In genomic region chr6:3844097-3844463, GRCh38 we compare ENCODE assay signal across 19 cellular contexts. TPM values are rescaled to one million over a fixed set of nuclear protein-coding genes. Genes with fewer than 3 reads are reported as not detected.
DNase-seq lines count a peak whose midpoint lies in the region; ATAC-seq and TF ChIP-seq lines count a peak whose summit lies in the region.
"Had no signal": no experiment of that assay in that cellular context is flagged by ENCODE, and none has a peak within 500 bp of the region (broad histone marks: within the 10 kb centered on the region; RNA-seq: fewer than 3 reads in every experiment).

No MANE protein-coding gene starts in this region.

- peaks cover 21% of the 10 kb centered on the region for H3K4me1 ChIP-seq in fibroblast of lung (ENCODE audit: control insufficient read depth, extremely low read depth, insufficient read depth, low read length)
- peaks cover 20% of the 10 kb centered on the region for H3K4me1 ChIP-seq in suprapubic skin
- H3K4me1 ChIP-seq: Peyer's patch had no signal

- H3K4me1 Mint-ChIP-seq in WTC11, result peaks cover 10% of the 10 kb centered on the region

- no peaks in the 10 kb centered on the region for H3K9me3 Mint-ChIP-seq in WTC11
- H3K9me3 Mint-ChIP-seq: mesothelial cell of epicardium; T-helper 2 cell treated with Interferon-gamma antibody and Interleukin-4, amounts not matched to agents 5 μg/mL and 100 μg/mL, for 36 hours had no signal

- H3K27me3 ChIP-seq in fibroblast of lung (ENCODE audit: control insufficient read depth, insufficient read depth, low read length) (no peaks in the 10 kb centered on the region), suprapubic skin (no peaks in the 10 kb centered on the region)
- H3K27me3 ChIP-seq: Peyer's patch had no signal

- peaks cover 4% of the 10 kb centered on the region for H3K27me3 Mint-ChIP-seq in WTC11 (ENCODE audit: low read depth)
- H3K27me3 Mint-ChIP-seq: activated CD4-positive, alpha-beta T cell treated with anti-CD3 and anti-CD28 coated beads, Interleukin-2, amount 10 ng/mL, durations not matched to agents 7 days and 5 days had no signal

- H3K9me3 ChIP-seq in fibroblast of lung (ENCODE audit: control insufficient read depth, insufficient read depth, low read depth, low read length) (no peaks in the 10 kb centered on the region), suprapubic skin (no peaks in the 10 kb centered on the region)
- H3K9me3 ChIP-seq: neutrophil, Peyer's patch had no signal

- ATAC-seq in SK-N-SH treated with all-trans-retinoic acid at 6 μM for 48 hours, result peak; percentile 41
- ATAC-seq in WTC11, result no peak
- no peak for ATAC-seq in GM21447 (IDR thresholded peaks at IDR 0.05; ENCODE audit: unreplicated experiment)
- no peak for ATAC-seq in left ventricle myocardium superior
- ATAC-seq in GM21619 (IDR thresholded peaks at IDR 0.05; ENCODE audit: unreplicated experiment), result no peak

- CTCF ChIA-PET in WTC11 (lab: Charles Lee), result no interaction called here

- H3K27ac Mint-ChIP-seq in WTC11, result no peak overlapping the region
- H3K27ac Mint-ChIP-seq: activated CD4-positive, alpha-beta T cell treated with anti-CD3 and anti-CD28 coated beads, Interleukin-2, amount 10 ng/mL, durations not matched to agents 7 days and 5 days; T-helper 2 cell treated with Interferon-gamma antibody and Interleukin-4, amounts not matched to agents 5 μg/mL and 100 μg/mL, for 36 hours had no signal

- H3K36me3 Mint-ChIP-seq in WTC11, result no peaks in the 10 kb centered on the region
- H3K36me3 Mint-ChIP-seq: mesothelial cell of epicardium had no signal

- H3K36me3 ChIP-seq in fibroblast of lung (ENCODE audit: control insufficient read depth, insufficient read depth, low read length) (no peaks in the 10 kb centered on the region), suprapubic skin (no peaks in the 10 kb centered on the region)
- H3K36me3 ChIP-seq: neutrophil, Peyer's patch had no signal

- H3K4me3 ChIP-seq in fibroblast of lung (replicated peaks in 1 of 4; ENCODE audit: control extremely low read depth in 1 of 4, insufficient read depth in 1 of 4, low read depth in 3 of 4, low read length in 4 of 4) (no peak overlapping the region), suprapubic skin (no peak overlapping the region)
- H3K4me3 ChIP-seq: Peyer's patch had no signal

- peak overlapping the region; percentile 60 for H3K4me2 ChIP-seq in fibroblast of lung (ENCODE audit: extremely low read depth, insufficient read depth, low read length)

- intact Hi-C loops in left ventricle myocardium superior (cut with micrococcal nuclease), result no loop called here

- TF ChIP-seq CTCF in fibroblast of lung (conservative IDR thresholded peaks at IDR 0.05 in 1 of 2, IDR thresholded peaks at IDR 0.05 in 1 of 2; ENCODE audit: low read depth in 1 of 2, low read length in 2 of 2), result no peak
- TF ChIP-seq CTCF in suprapubic skin (IDR thresholded peaks at IDR 0.05), result no peak
- TF ChIP-seq CTCF in WTC11 (IDR thresholded peaks at IDR 0.05), result no peak

- POLR2A ChIA-PET in WTC11 (lab: Charles Lee), result no interaction called here

- no peaks in the 10 kb centered on the region for H4K20me1 ChIP-seq in fibroblast of lung (ENCODE audit: control insufficient read depth, extremely low read depth, insufficient read depth, low read length)

- no peak for TF ChIP-seq POLR2A in suprapubic skin (IDR thresholded peaks at IDR 0.05)

- DNase-seq in EL (peak; percentile 82), fibroblast of lung (ENCODE audit: low read depth in 2 of 2) (peak; percentile 69 to 84), suprapubic skin (ENCODE audit: low spot score in 2 of 2) (no peak), WTC11 (ENCODE audit: low spot score) (no peak), left ventricle myocardium superior (no peak)
- DNase-seq: activated CD4-positive, alpha-beta T cell treated with anti-CD3 and anti-CD28 coated beads, Interleukin-2, amount 10 ng/mL, durations not matched to agents 7 days and 5 days; activated T-cell treated with anti-CD3 and anti-CD28 coated beads, Interleukin-2, amount 50 U/mL, for 48 hours; Karpas-422; NCI-H1694; NCI-H526; Peyer's patch; stimulated activated naive CD4-positive, alpha-beta T cell had no signal

- H3K9ac ChIP-seq in fibroblast of lung (ENCODE audit: insufficient read depth, low read length), result no peak overlapping the region

- 82% methylated on average over 5 of the region's 5 CpGs for WGBS in suprapubic skin

- no peaks in the 10 kb centered on the region for H3K79me2 ChIP-seq in fibroblast of lung (ENCODE audit: control insufficient read depth, insufficient read depth, low read length)

- no peak overlapping the region for H2AFZ ChIP-seq in fibroblast of lung (ENCODE audit: low read length)

- H3K27ac ChIP-seq in fibroblast of lung (ENCODE audit: insufficient read depth, low read length), result peak overlapping the region; percentile 72
- H3K27ac ChIP-seq in suprapubic skin, result peak overlapping the region; percentile 72
- H3K27ac ChIP-seq: C4-2B, neutrophil, Peyer's patch had no signal

- TF ChIP-seq EP300 in suprapubic skin (IDR thresholded peaks at IDR 0.05), result no peak

- no peak overlapping the region for H3K4me3 Mint-ChIP-seq in WTC11
- H3K4me3 Mint-ChIP-seq: activated CD4-positive, alpha-beta T cell treated with anti-CD3 and anti-CD28 coated beads, Interleukin-2, amount 10 ng/mL, durations not matched to agents 7 days and 5 days; mesothelial cell of epicardium; T-helper 2 cell treated with Interferon-gamma antibody and Interleukin-4, amounts not matched to agents 5 μg/mL and 100 μg/mL, for 36 hours had no signal

TF ChIP-seq in SK-N-SH treated with all-trans-retinoic acid at 6 μM for 48 hours, 23 proteins besides CTCF, POLR2A, EP300 and RAD21 (continues in another document):
- TF ChIP-seq CREB5 (CRISPR knock-in tag; IDR thresholded peaks at IDR 0.05; ENCODE audit: low read depth) (no peak), ZNF8 (CRISPR knock-in tag; IDR thresholded peaks at IDR 0.05) (no peak), SNAI2 (CRISPR knock-in tag; IDR thresholded peaks at IDR 0.05) (no peak), ESRRG (CRISPR knock-in tag; IDR thresholded peaks at IDR 0.05) (no peak), CSDC2 (CRISPR knock-in tag; IDR thresholded peaks at IDR 0.05) (no peak), ARNTL (CRISPR knock-in tag; IDR thresholded peaks at IDR 0.05; ENCODE audit: borderline replicate concordance, low read depth) (no peak), TCF4 (CRISPR knock-in tag; IDR thresholded peaks at IDR 0.05; ENCODE audit: borderline replicate concordance) (no peak), BACH2 (CRISPR knock-in tag; IDR thresholded peaks at IDR 0.05; ENCODE audit: borderline replicate concordance) (no peak), PPARA (CRISPR knock-in tag; IDR thresholded peaks at IDR 0.05; ENCODE audit: borderline replicate concordance) (no peak), ZNF565 (CRISPR knock-in tag; conservative IDR thresholded peaks at IDR 0.05; ENCODE audit: low read depth) (no peak), ZFP30 (CRISPR knock-in tag; IDR thresholded peaks at IDR 0.05) (no peak), OSR1 (CRISPR knock-in tag; IDR thresholded peaks at IDR 0.05) (no peak)

TF ChIP-seq in WTC11, 78 proteins besides CTCF, POLR2A, EP300 and RAD21:
- TF ChIP-seq ZNF232 (CRISPR knock-in tag; IDR thresholded peaks at IDR 0.05) (no peak), ETV6 (CRISPR knock-in tag; IDR thresholded peaks at IDR 0.05) (no peak), EMX1 (CRISPR knock-in tag; IDR thresholded peaks at IDR 0.05) (no peak)

RNA-seq across cellular contexts. Expression of gene FAM50B, which starts 5.1 kb away (rescaled TPM):
- total RNA-seq in fibroblast of lung (11.6 and 15.7 TPM in 2 replicates), suprapubic skin (10 to 100 TPM in 3 of 4 donors, 1 to 10 TPM in 1; 8.5 to 15.7 (median 11.6) TPM), WTC11 (2021) (2.1 to 3.6 TPM (median 3.3 TPM) in 3 replicates), left ventricle myocardium superior (28.2 TPM)
- 4.2 and 5.6 TPM in 2 replicates for polyA plus RNA-seq in fibroblast of lung
- 6.2 and 9.4 TPM in 2 replicates for polyA plus RNA-seq in fibroblast of lung (2012)
- polyA minus RNA-seq in fibroblast of lung (ENCODE audit: low replicate concordance), result 2.0 and 2.6 TPM in 2 replicates

Comparison
In these comparisons a context has a peak if more than half of its experiments do, and no peak if none do; other contexts are left out.
1. DNase-seq: peak in EL (single experiment) and fibroblast of lung (2 of 2); none in suprapubic skin (0 of 2), WTC11 (single experiment) and left ventricle myocardium superior (single experiment).